8 cellular contexts compared by ENCODE assay signal in the genomic region with DNA sequence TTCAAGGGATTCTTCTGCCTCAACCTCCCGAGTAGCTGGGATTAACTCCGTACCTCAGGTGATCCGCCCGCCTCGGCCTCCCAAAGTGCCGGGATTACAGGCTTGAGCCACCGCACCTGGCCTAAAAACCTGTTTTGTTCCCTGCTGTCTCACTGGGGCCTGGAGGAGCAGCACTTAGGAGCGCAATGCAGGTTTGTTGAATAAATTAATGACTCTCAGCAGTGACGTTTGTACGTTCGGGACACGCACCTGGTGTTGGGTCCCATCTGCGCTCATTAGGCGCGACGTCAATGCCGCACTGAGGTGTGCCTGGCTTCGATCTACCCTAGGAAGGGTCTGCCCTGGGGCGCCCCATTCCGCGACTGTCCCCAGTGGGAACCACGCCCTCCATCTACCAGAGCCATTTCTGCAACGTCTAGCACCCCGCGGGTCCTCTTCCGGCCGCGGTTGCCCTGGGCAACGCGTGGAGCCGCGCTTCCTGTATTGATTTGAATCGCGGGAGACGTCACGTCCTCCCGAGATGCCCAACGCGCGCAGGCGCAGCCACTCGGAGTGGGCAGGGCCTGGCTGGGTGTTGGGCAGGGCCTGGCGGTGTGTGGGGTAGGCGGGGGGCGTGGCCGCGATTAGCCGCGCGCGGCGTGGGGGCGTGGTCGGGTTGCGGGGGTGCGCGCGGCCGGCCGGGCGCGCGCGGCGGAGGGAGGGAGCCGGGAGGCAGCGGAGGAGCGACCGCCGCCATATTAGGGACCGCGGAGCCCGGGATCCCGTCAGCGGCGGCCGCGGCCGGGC. TPM values are rescaled to one million over a fixed set of nuclear protein-coding genes. Genes with fewer than 3 reads are reported as not detected.
A peak's percentile ranks its signal among the peaks of the same experiment; 100 is the strongest.
DNase-seq lines count a peak whose midpoint lies in the region; ATAC-seq and TF ChIP-seq lines count a peak whose summit lies in the region.

A gene (plus strand): TSS at position 714 of the 786 bp plus-strand sequence. CDS start 16,679 bp downstream, outside the sequence.

- H3K27ac ChIP-seq in PC-3 (ENCODE audit: low read length) = peak within 1 kb of the TSS; percentile 64

- H3K9me2 ChIP-seq in PC-3 (replicated peaks; ENCODE audit: low read length) = no peaks in the 10 kb centered on the region

- H3K4me1 ChIP-seq in PC-3 (ENCODE audit: insufficient read depth, low read length) (peaks cover 26% of the 10 kb centered on the region), mucosa of stomach (ENCODE audit: control insufficient read depth, insufficient read depth, low read length) (no peaks in the 10 kb centered on the region)

- H2AFZ ChIP-seq in PC-3 (ENCODE audit: low read length) = peak within 1 kb of the TSS; percentile 76

- peak; percentile 31; the same call in 1 of the 2 replicates for TF ChIP-seq EP300 in Ishikawa (IDR thresholded peaks at IDR 0.05; ENCODE audit: borderline replicate concordance)

- peak; percentile 87 for TF ChIP-seq POLR2A in erythroblast (IDR thresholded peaks at IDR 0.05; ENCODE audit: low read length)

- DNase-seq in DMS114 treated with DMSO at 0.1 percent for 48 hours (lab: John Stamatoyannopoulos, UW; ENCODE audit: unreplicated experiment) = peak; percentile 80
- DNase-seq in PC-3 = peak; percentile 96
- DNase-seq in activated T-cell treated with anti-CD3 and anti-CD28 coated beads, Interleukin-2, amount 50 U/mL, for 1 hour = peak; percentile 100
- peak; percentile 99 to 100 for DNase-seq in erythroblast (lab: John Stamatoyannopoulos, UW)
- peak; percentile 99 to 100 for DNase-seq in stimulated activated CD8-positive, alpha-beta memory T cell treated with anti-CD3 and anti-CD28 coated beads, Interleukin-7, amount 100 ng/mL, for 1 hour (ENCODE audit: low read depth in 2 of 2)

- no peaks in the 10 kb centered on the region; the same call in 1 of the 2 replicates for H3K36me3 ChIP-seq in PC-3 (ENCODE audit: low read depth, low read length)
- H3K36me3 ChIP-seq in mucosa of stomach (ENCODE audit: control insufficient read depth, insufficient read depth, low read length) = no peaks in the 10 kb centered on the region

- intact Hi-C loops in PC-3 (cut with micrococcal nuclease) = no loop called here

- H3K9ac ChIP-seq in PC-3 (ENCODE audit: low read length) = peak within 1 kb of the TSS; percentile 92
- peak within 1 kb of the TSS; percentile 94 for H3K9ac ChIP-seq in mucosa of stomach (ENCODE audit: low read length)

- TF ChIP-seq CTCF in PC-3 (conservative IDR thresholded peaks at IDR 0.05; ENCODE audit: low read depth, low read length) = no peak

- H3F3A ChIP-seq in PC-3 (ENCODE audit: low read length, unreplicated experiment) = no peaks in the 10 kb centered on the region

- ATAC-seq in GM21576 (IDR thresholded peaks at IDR 0.05; ENCODE audit: unreplicated experiment) = peak; percentile 84
- peak; percentile 87 for ATAC-seq in PC-3

- BruUV-seq in PC-3 (replicated peaks; lab: Mats Ljungman, UMichigan) = TSS peak; percentile 96

- H3K27me3 ChIP-seq in PC-3 (ENCODE audit: low read length) (no peaks in the 10 kb centered on the region), mucosa of stomach (ENCODE audit: control insufficient read depth, insufficient read depth, low read length) (no peaks in the 10 kb centered on the region)

- peaks cover 46% of the 10 kb centered on the region for H3K79me2 ChIP-seq in PC-3 (ENCODE audit: low read length)

- POLR2A ChIA-PET in PC-3 (lab: Charles Lee; ENCODE audit: unreplicated experiment) = no interaction called here

- CTCF ChIA-PET in PC-3 (lab: Charles Lee) = no interaction called here

- 0 out of 2 replicates have a peak, but pooled peaks cover 9% of the 10 kb centered on the region for H4K20me1 ChIP-seq in PC-3 (ENCODE audit: low read length)

- peak within 1 kb of the TSS; percentile 91 for H3K4me3 ChIP-seq in PC-3 (ENCODE audit: low read length)
- peak within 1 kb of the TSS; percentile 63 for H3K4me3 ChIP-seq in mucosa of stomach (ENCODE audit: low read length)

- H3K4me2 ChIP-seq in PC-3 (ENCODE audit: low read length) = peak within 1 kb of the TSS; percentile 81

- no peak for TF ChIP-seq RAD21 in Ishikawa (IDR thresholded peaks at IDR 0.05; ENCODE audit: low read depth)

- no peaks in the 10 kb centered on the region for H3K9me3 ChIP-seq in PC-3 (ENCODE audit: low read length)
- H3K9me3 ChIP-seq in mucosa of stomach (ENCODE audit: control insufficient read depth, low read length) = no peaks in the 10 kb centered on the region

TF ChIP-seq in Ishikawa, 13 proteins besides CTCF, POLR2A, EP300 and RAD21:
- peak; percentile 63 for TF ChIP-seq TCF12 (IDR thresholded peaks at IDR 0.05; ENCODE audit: low read depth)
- TF ChIP-seq, protein P1, sequence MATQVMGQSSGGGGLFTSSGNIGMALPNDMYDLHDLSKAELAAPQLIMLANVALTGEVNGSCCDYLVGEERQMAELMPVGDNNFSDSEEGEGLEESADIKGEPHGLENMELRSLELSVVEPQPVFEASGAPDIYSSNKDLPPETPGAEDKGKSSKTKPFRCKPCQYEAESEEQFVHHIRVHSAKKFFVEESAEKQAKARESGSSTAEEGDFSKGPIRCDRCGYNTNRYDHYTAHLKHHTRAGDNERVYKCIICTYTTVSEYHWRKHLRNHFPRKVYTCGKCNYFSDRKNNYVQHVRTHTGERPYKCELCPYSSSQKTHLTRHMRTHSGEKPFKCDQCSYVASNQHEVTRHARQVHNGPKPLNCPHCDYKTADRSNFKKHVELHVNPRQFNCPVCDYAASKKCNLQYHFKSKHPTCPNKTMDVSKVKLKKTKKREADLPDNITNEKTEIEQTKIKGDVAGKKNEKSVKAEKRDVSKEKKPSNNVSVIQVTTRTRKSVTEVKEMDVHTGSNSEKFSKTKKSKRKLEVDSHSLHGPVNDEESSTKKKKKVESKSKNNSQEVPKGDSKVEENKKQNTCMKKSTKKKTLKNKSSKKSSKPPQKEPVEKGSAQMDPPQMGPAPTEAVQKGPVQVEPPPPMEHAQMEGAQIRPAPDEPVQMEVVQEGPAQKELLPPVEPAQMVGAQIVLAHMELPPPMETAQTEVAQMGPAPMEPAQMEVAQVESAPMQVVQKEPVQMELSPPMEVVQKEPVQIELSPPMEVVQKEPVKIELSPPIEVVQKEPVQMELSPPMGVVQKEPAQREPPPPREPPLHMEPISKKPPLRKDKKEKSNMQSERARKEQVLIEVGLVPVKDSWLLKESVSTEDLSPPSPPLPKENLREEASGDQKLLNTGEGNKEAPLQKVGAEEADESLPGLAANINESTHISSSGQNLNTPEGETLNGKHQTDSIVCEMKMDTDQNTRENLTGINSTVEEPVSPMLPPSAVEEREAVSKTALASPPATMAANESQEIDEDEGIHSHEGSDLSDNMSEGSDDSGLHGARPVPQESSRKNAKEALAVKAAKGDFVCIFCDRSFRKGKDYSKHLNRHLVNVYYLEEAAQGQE (IDR thresholded peaks at IDR 0.05; ENCODE audit: low read depth) = no peak
- no peak for TF ChIP-seq CEBPB (IDR thresholded peaks at IDR 0.05)
- TF ChIP-seq TAF1 (IDR thresholded peaks at IDR 0.05; ENCODE audit: low read depth) = peak; percentile 69
- TF ChIP-seq EGR1 (IDR thresholded peaks at IDR 0.05) = peak; percentile 44; the same call in 1 of the 2 replicates
- TF ChIP-seq ZBTB7A (IDR thresholded peaks at IDR 0.05; ENCODE audit: low read depth) = no peak
- peak; percentile 62 for TF ChIP-seq YY1 (IDR thresholded peaks at IDR 0.05; ENCODE audit: low read depth)
- TF ChIP-seq NFIC (IDR thresholded peaks at IDR 0.05) = 0 out of 2 replicates have a peak, but pooled peaks have one; percentile 18
- TF ChIP-seq TEAD4 (IDR thresholded peaks at IDR 0.05) = no peak
- TF ChIP-seq, protein P2, sequence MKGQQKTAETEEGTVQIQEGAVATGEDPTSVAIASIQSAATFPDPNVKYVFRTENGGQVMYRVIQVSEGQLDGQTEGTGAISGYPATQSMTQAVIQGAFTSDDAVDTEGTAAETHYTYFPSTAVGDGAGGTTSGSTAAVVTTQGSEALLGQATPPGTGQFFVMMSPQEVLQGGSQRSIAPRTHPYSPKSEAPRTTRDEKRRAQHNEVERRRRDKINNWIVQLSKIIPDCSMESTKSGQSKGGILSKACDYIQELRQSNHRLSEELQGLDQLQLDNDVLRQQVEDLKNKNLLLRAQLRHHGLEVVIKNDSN (IDR thresholded peaks at IDR 0.05) = no peak
- peak; percentile 100 for TF ChIP-seq FOXM1 (IDR thresholded peaks at IDR 0.05; ENCODE audit: borderline replicate concordance, low read depth)
- TF ChIP-seq CREB1 (IDR thresholded peaks at IDR 0.05; ENCODE audit: low read depth) = peak; percentile 95
- TF ChIP-seq, protein P3, sequence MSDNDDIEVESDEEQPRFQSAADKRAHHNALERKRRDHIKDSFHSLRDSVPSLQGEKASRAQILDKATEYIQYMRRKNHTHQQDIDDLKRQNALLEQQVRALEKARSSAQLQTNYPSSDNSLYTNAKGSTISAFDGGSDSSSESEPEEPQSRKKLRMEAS (IDR thresholded peaks at IDR 0.05) = peak; percentile 86

RNA-seq across cellular contexts. Expression of the gene that starts here (rescaled TPM):
- 53.6 and 77.9 TPM in 2 replicates for total RNA-seq in PC-3 (2014; rRNA removed)

Comparison
In these comparisons a context has a peak if more than half of its experiments do, and no peak if none do; other contexts are left out.
1. Peak in every context shown above with its lines: DNase-seq, ATAC-seq, H3K4me3 ChIP-seq and H3K27ac ChIP-seq.